In genomic region chr19:49391581-49392399, GRCh38 we compare ENCODE assay signal across 8 cellular contexts. TPM values are rescaled to one million over a fixed set of nuclear protein-coding genes. Genes with fewer than 3 reads are reported as not detected.
DNase-seq lines count a peak whose midpoint lies in the region; ATAC-seq, FAIRE-seq and TF ChIP-seq lines count a peak whose summit lies in the region.

No MANE protein-coding gene starts in this region.

- H3K27me3 Mint-ChIP-seq in T-helper 1 cell treated with Interleukin-12 subunit alpha and Interleukin-12 subunit beta and Interleukin-4 antibody, amounts not matched to agents 30 μg/mL and 1 μg/mL, for 36 hours (ENCODE audit: low read depth): peaks cover 9% of the 10 kb centered on the region

- ATAC-seq in left ventricle myocardium superior (peak; percentile 89), sciatic nerve (peak; percentile 87), GM21515 (IDR thresholded peaks at IDR 0.05; ENCODE audit: unreplicated experiment) (no peak)

- peak; percentile 46 for FAIRE-seq in A204.1 (lab: Jason Lieb, UNC)

- H3K27ac ChIP-seq in adrenal gland: no peak overlapping the region

- H3K9me3 Mint-ChIP-seq in T-helper 1 cell treated with Interleukin-12 subunit alpha and Interleukin-12 subunit beta and Interleukin-4 antibody, amounts not matched to agents 30 μg/mL and 1 μg/mL, for 36 hours: no peaks in the 10 kb centered on the region

- TF ChIP-seq CTCF in GM13976 (IDR thresholded peaks at IDR 0.05; ENCODE audit: borderline replicate concordance, control extremely low read depth, extremely low read depth, insufficient read depth, missing control alignments): peak; percentile 83
- TF ChIP-seq CTCF in adrenal gland (IDR thresholded peaks at IDR 0.05): peak; percentile 69 to 93 (median 86)

- no peaks in the 10 kb centered on the region for H3K36me3 ChIP-seq in adrenal gland (replicated peaks in 1 of 2)

- peaks cover 14% of the 10 kb centered on the region for H3K4me1 Mint-ChIP-seq in T-helper 1 cell treated with Interleukin-12 subunit alpha and Interleukin-12 subunit beta and Interleukin-4 antibody, amounts not matched to agents 30 μg/mL and 1 μg/mL, for 36 hours (ENCODE audit: low read depth)

- no peaks in the 10 kb centered on the region for H3K36me3 Mint-ChIP-seq in T-helper 1 cell treated with Interleukin-12 subunit alpha and Interleukin-12 subunit beta and Interleukin-4 antibody, amounts not matched to agents 30 μg/mL and 1 μg/mL, for 36 hours (ENCODE audit: low read depth)

- H3K9me3 ChIP-seq in adrenal gland (replicated peaks in 1 of 3): no peaks in the 10 kb centered on the region

- no peaks in the 10 kb centered on the region for H3K4me1 ChIP-seq in adrenal gland (replicated peaks in 1 of 2)

- peak overlapping the region; percentile 49 for H3K27ac Mint-ChIP-seq in T-helper 1 cell treated with Interleukin-12 subunit alpha and Interleukin-12 subunit beta and Interleukin-4 antibody, amounts not matched to agents 30 μg/mL and 1 μg/mL, for 36 hours

- H3K4me3 ChIP-seq in adrenal gland: no peak overlapping the region

- DNase-seq in GM13976 (ENCODE audit: low spot score): peak; percentile 86
- DNase-seq in NCI-H146 treated with DMSO at 0.1 percent for 48 hours (lab: John Stamatoyannopoulos, UW; ENCODE audit: unreplicated experiment): peak; percentile 80
- DNase-seq in adrenal gland: peak; percentile 78 to 84 (median 80)
- peak; percentile 84 for DNase-seq in left ventricle myocardium superior
- DNase-seq in sciatic nerve (ENCODE audit: low spot score): peak; percentile 88

- peaks cover 2% of the 10 kb centered on the region for H3K27me3 ChIP-seq in adrenal gland

- 20 to 24% (median 22%) methylated on average over 13 to 14 of the region's 14 CpGs for WGBS in adrenal gland, 4 donors

- TF ChIP-seq POLR2A in adrenal gland (IDR thresholded peaks at IDR 0.05): no peak

- in situ Hi-C loops in GM13976 (cut with MboI; ENCODE audit: low sequenced_read_pairs, unreplicated experiment): no loop called here

- intact Hi-C loops in adrenal gland (cut with DNase I) (loop anchor here in 1 of 2 donors (5.0 kb wide), 1 partner anchor 56 kb away; no protein-coding TSS in a partner anchor), left ventricle myocardium superior (cut with micrococcal nuclease) (loop anchor here (5.0 kb wide), 1 partner anchor 51 kb away; the partner anchor contains the start of gene SLC17A7), sciatic nerve (cut with DNase I) (no loop called here)

- no peak overlapping the region for H3K4me3 Mint-ChIP-seq in T-helper 1 cell treated with Interleukin-12 subunit alpha and Interleukin-12 subunit beta and Interleukin-4 antibody, amounts not matched to agents 30 μg/mL and 1 μg/mL, for 36 hours

RNA-seq across cellular contexts. Expression of gene KASH5, which starts 3.7 kb away (rescaled TPM):
- total RNA-seq in adrenal gland (under 1 TPM in 2 of 8 donors, not detected in 6; 0.74 to 0.97 TPM), left ventricle myocardium superior (not detected), sciatic nerve (not detected)
- polyA plus RNA-seq in adrenal gland: not detected

RNA-seq across cellular contexts. Expression of gene DKKL1, which starts 28.1 kb away (rescaled TPM):
- total RNA-seq in adrenal gland (under 1 TPM in 3 of 8 donors, not detected in 5; 0.28 to 0.50 (median 0.42) TPM), left ventricle myocardium superior (not detected), sciatic nerve (0.89 TPM)
- polyA plus RNA-seq in adrenal gland: under 1 TPM in 2 of 3 donors, not detected in 1; 0.44 to 0.56 TPM

RNA-seq across cellular contexts. Expression of gene TEAD2, which starts 29.6 kb away (rescaled TPM):
- total RNA-seq in adrenal gland: 10 to 100 TPM; 17.3 to 42.8 (median 27.4) TPM
- polyA plus RNA-seq in adrenal gland: 10 to 100 TPM; 11.3 to 31.1 (median 28.7) TPM
- 62.7 TPM for total RNA-seq in left ventricle myocardium superior
- 33.0 TPM for total RNA-seq in sciatic nerve

RNA-seq across cellular contexts. Expression of gene PTH2, which starts 31.5 kb away (rescaled TPM):
- total RNA-seq in adrenal gland (not detected), left ventricle myocardium superior (not detected), sciatic nerve (not detected)
- not detected for polyA plus RNA-seq in adrenal gland

RNA-seq across cellular contexts. Expression of gene GFY, which starts 33.4 kb away (rescaled TPM):
- not detected for total RNA-seq in adrenal gland
- not detected for polyA plus RNA-seq in adrenal gland
- total RNA-seq in left ventricle myocardium superior: not detected
- not detected for total RNA-seq in sciatic nerve
